Comparison of ENCODE assay signal across 10 cellular contexts in genomic region chr6:97669191-97669651, GRCh38.
A peak's percentile ranks its signal among the peaks of the same experiment; 100 is the strongest.
DNase-seq lines count a peak whose midpoint lies in the region; ATAC-seq, FAIRE-seq and TF ChIP-seq lines count a peak whose summit lies in the region.
"Had no signal": no experiment of that assay in that cellular context is flagged by ENCODE, and none has a peak within 500 bp of the region (broad histone marks: within the 10 kb centered on the region; RNA-seq: fewer than 3 reads in every experiment).

No MANE protein-coding gene starts in this region.

- peak; percentile 100 for ATAC-seq in HG02571 (IDR thresholded peaks at IDR 0.05; ENCODE audit: unreplicated experiment)

- DNase-seq in activated CD4-positive, alpha-beta T cell treated with anti-CD3 and anti-CD28 coated beads, Interleukin-2, amount 10 ng/mL, durations not matched to agents 24 days and 14 days: peak; percentile 56
- DNase-seq in activated CD4-positive, alpha-beta T cell treated with anti-CD3 and anti-CD28 coated beads for 1 hour: no peak
- peak; percentile 15 for DNase-seq in NCI-H2171 treated with DMSO at 0.1 percent for 48 hours (lab: John Stamatoyannopoulos, UW)
- peak; percentile 4 to 12 for DNase-seq in frontal cortex (ENCODE audit: low spot score in 2 of 2)
- DNase-seq in renal cortical epithelial cell (ENCODE audit: low read depth): peak; percentile 11
- DNase-seq in H54 (ENCODE audit: insufficient read length, low spot score): no peak
- no peak for DNase-seq in COLO829 (ENCODE audit: low spot score)
- DNase-seq: CD4-positive, CD25-positive, alpha-beta regulatory T cell; right lobe of liver had no signal

- no peak overlapping the region for H3K27ac Mint-ChIP-seq in activated CD4-positive, alpha-beta T cell treated with anti-CD3 and anti-CD28 coated beads, Interleukin-2, amount 10 ng/mL, durations not matched to agents 24 days and 14 days
- H3K27ac Mint-ChIP-seq: CD4-positive, CD25-positive, alpha-beta regulatory T cell had no signal

- H3K27me3 Mint-ChIP-seq in activated CD4-positive, alpha-beta T cell treated with anti-CD3 and anti-CD28 coated beads, Interleukin-2, amount 10 ng/mL, durations not matched to agents 24 days and 14 days: no peaks in the 10 kb centered on the region
- H3K27me3 Mint-ChIP-seq: CD4-positive, CD25-positive, alpha-beta regulatory T cell had no signal

- TF ChIP-seq POLR2A in H54 (IDR thresholded peaks at IDR 0.05; ENCODE audit: low read depth, low read length): no peak

- H3K4me1 Mint-ChIP-seq in activated CD4-positive, alpha-beta T cell treated with anti-CD3 and anti-CD28 coated beads, Interleukin-2, amount 10 ng/mL, durations not matched to agents 24 days and 14 days: no peaks in the 10 kb centered on the region
- H3K4me1 Mint-ChIP-seq: CD4-positive, CD25-positive, alpha-beta regulatory T cell had no signal

- no peaks in the 10 kb centered on the region for H3K9me3 Mint-ChIP-seq in activated CD4-positive, alpha-beta T cell treated with anti-CD3 and anti-CD28 coated beads, Interleukin-2, amount 10 ng/mL, durations not matched to agents 24 days and 14 days

- FAIRE-seq in frontal cortex (lab: Jason Lieb, UNC) (no peak), H54 (lab: Jason Lieb, UNC) (no peak)

- H3K36me3 Mint-ChIP-seq in activated CD4-positive, alpha-beta T cell treated with anti-CD3 and anti-CD28 coated beads, Interleukin-2, amount 10 ng/mL, durations not matched to agents 24 days and 14 days (ENCODE audit: low read depth): no peaks in the 10 kb centered on the region
- H3K36me3 Mint-ChIP-seq: CD4-positive, CD25-positive, alpha-beta regulatory T cell had no signal

- no peak overlapping the region for H3K4me3 Mint-ChIP-seq in activated CD4-positive, alpha-beta T cell treated with anti-CD3 and anti-CD28 coated beads, Interleukin-2, amount 10 ng/mL, durations not matched to agents 24 days and 14 days
- H3K4me3 Mint-ChIP-seq: CD4-positive, CD25-positive, alpha-beta regulatory T cell had no signal

- intact Hi-C loops in activated CD4-positive, alpha-beta T cell treated with anti-CD3 and anti-CD28 coated beads, Interleukin-2, amount 10 ng/mL, durations not matched to agents 24 days and 14 days (cut with micrococcal nuclease): no loop called here

Comparison
In these comparisons a context has a peak if more than half of its experiments do, and no peak if none do; other contexts are left out.
1. DNase-seq: peak in activated CD4-positive, alpha-beta T cell treated with anti-CD3 and anti-CD28 coated beads, Interleukin-2, amount 10 ng/mL, durations not matched to agents 24 days and 14 days (single experiment), NCI-H2171 treated with DMSO at 0.1 percent for 48 hours (single experiment), frontal cortex (2 of 2) and renal cortical epithelial cell (single experiment); none in activated CD4-positive, alpha-beta T cell treated with anti-CD3 and anti-CD28 coated beads for 1 hour (single experiment), H54 (single experiment) and COLO829 (single experiment).